In genomic region chr17:32356750-32357149, GRCh38 we compare ENCODE assay signal across 19 cellular contexts. TPM values are rescaled to one million over a fixed set of nuclear protein-coding genes. Genes with fewer than 3 reads are reported as not detected.
DNase-seq lines count a peak whose midpoint lies in the region; ATAC-seq and TF ChIP-seq lines count a peak whose summit lies in the region.
"Had no signal": no experiment of that assay in that cellular context is flagged by ENCODE, and none has a peak within 500 bp of the region (broad histone marks: within the 10 kb centered on the region; RNA-seq: fewer than 3 reads in every experiment).

No MANE protein-coding gene starts in this region.

- H3K79me2 ChIP-seq in OCI-LY7 (ENCODE audit: insufficient read depth, low read depth, low read length): peaks cover 97% of the 10 kb centered on the region

- no peak overlapping the region for H3K4me2 ChIP-seq in OCI-LY7 (ENCODE audit: low read length)

- no peak for TF ChIP-seq EP300 in transverse colon (IDR thresholded peaks at IDR 0.05; ENCODE audit: low read depth)

- no peak for ATAC-seq in CD4-positive, CD25-positive, alpha-beta regulatory T cell (ENCODE audit: low read depth in 2 of 2)
- no peak for ATAC-seq in WTC11
- ATAC-seq in HG02642 (IDR thresholded peaks at IDR 0.05; ENCODE audit: poor library complexity, unreplicated experiment): no peak

- in situ Hi-C loops in transverse colon (cut with MboI; ENCODE audit: low pct_ligation_motif_present in 1 of 4, low pct_unique_long_range_greater_than_20kb in 1 of 4, low sequenced_read_pairs in 3 of 4): no loop called here

- peaks cover 30 to 71% (median 46%) of the 10 kb centered on the region in 4 donors for H3K4me1 Mint-ChIP-seq in CD4-positive, CD25-positive, alpha-beta regulatory T cell
- H3K4me1 Mint-ChIP-seq in CD8-positive, alpha-beta memory T cell: peaks cover 55 to 80% (median 71%) of the 10 kb centered on the region in 3 donors
- peaks cover 31% of the 10 kb centered on the region for H3K4me1 Mint-ChIP-seq in WTC11

- peaks cover 54% of the 10 kb centered on the region for H3K4me1 ChIP-seq in CD4-positive, CD25-positive, alpha-beta regulatory T cell (ENCODE audit: control insufficient read depth, insufficient read depth, low read length, poor library complexity, severe bottlenecking)
- H3K4me1 ChIP-seq in CD8-positive, alpha-beta memory T cell (ENCODE audit: insufficient read depth, low read length): peaks cover 63% of the 10 kb centered on the region
- H3K4me1 ChIP-seq in OCI-LY7 (ENCODE audit: insufficient read depth, low read length, poor library complexity, severe bottlenecking) (peaks cover 34% of the 10 kb centered on the region), transverse colon (peaks cover 35 to 60% (median 44%) of the 10 kb centered on the region in 4 donors)

- POLR2A ChIA-PET in CD8-positive, alpha-beta memory T cell (lab: Charles Lee): no interaction called here
- POLR2A ChIA-PET in WTC11 (lab: Charles Lee) (no interaction called here), OCI-LY7 (lab: Charles Lee) (no interaction called here)

- H3K36me3 ChIP-seq in CD4-positive, CD25-positive, alpha-beta regulatory T cell (ENCODE audit: control insufficient read depth, insufficient read depth, low read length): peaks cover 83% of the 10 kb centered on the region
- peaks cover 51% of the 10 kb centered on the region for H3K36me3 ChIP-seq in CD8-positive, alpha-beta memory T cell (ENCODE audit: insufficient read depth, low read length)
- H3K36me3 ChIP-seq in OCI-LY7 (ENCODE audit: insufficient read depth, low read length) (peaks cover 97% of the 10 kb centered on the region), transverse colon (peaks cover 0 to 71% (median 22%) of the 10 kb centered on the region in 4 donors)

- no peaks in the 10 kb centered on the region for H3K9me3 ChIP-seq in CD4-positive, CD25-positive, alpha-beta regulatory T cell (ENCODE audit: control insufficient read depth in 2 of 2, low read length in 2 of 2)
- H3K9me3 ChIP-seq in CD8-positive, alpha-beta memory T cell (ENCODE audit: low read length): no peaks in the 10 kb centered on the region
- H3K9me3 ChIP-seq in OCI-LY7 (ENCODE audit: low read length) (no peaks in the 10 kb centered on the region), transverse colon (no peaks in the 10 kb centered on the region)

- 79 to 93% methylated on average over 3 to 5 of the region's 5 CpGs for WGBS in transverse colon (ENCODE audit: low coverage in 1 of 2), 2 donors

- DNase-seq in CD4-positive, CD25-positive, alpha-beta regulatory T cell: no peak
- DNase-seq in CD8-positive, alpha-beta memory T cell: no peak
- no peak for DNase-seq in WTC11 (ENCODE audit: low spot score)
- DNase-seq in epithelial cell of esophagus (ENCODE audit: low read depth): peak; percentile 43
- DNase-seq in OCI-LY7 (ENCODE audit: low spot score): no peak
- DNase-seq in NCI-H1436 treated with DMSO at 0.1 percent for 48 hours (lab: John Stamatoyannopoulos, UW): no peak
- no peak for DNase-seq in transverse colon
- DNase-seq: activated CD4-positive, alpha-beta memory T cell treated with anti-CD3 and anti-CD28 coated beads, Interleukin-2, amount 10 ng/mL, durations not matched to agents 7 days and 5 days; activated effector memory CD4-positive, alpha-beta T cell treated with anti-CD3 and anti-CD28 coated beads, Interleukin-2, amount 50 U/mL, for 16 hours; aorta; C1 segment of cervical spinal cord; DMS53; MV-4-11; NCI-H2081; NCI-H446 treated with DMSO at 0.1 percent for 48 hours; NK-92 treated with Interleukin-12 subunit alpha and Interleukin-12 subunit beta, amount 100 ng/mL, for 24 hours; RPMI8226 had no signal

- CTCF ChIA-PET in CD8-positive, alpha-beta memory T cell (lab: Charles Lee): no interaction called here
- CTCF ChIA-PET in WTC11 (lab: Charles Lee): no interaction called here
- CTCF ChIA-PET in OCI-LY7 (lab: Charles Lee; ENCODE audit: unreplicated experiment): no interaction called here

- peak overlapping the region in 3 of 4 donors; percentile 24 to 80 (median 42) for H3K4me3 Mint-ChIP-seq in CD4-positive, CD25-positive, alpha-beta regulatory T cell
- peak overlapping the region in 6 of 7 donors; percentile 12 to 70 (median 34) for H3K4me3 Mint-ChIP-seq in CD8-positive, alpha-beta memory T cell
- H3K4me3 Mint-ChIP-seq in WTC11: no peak overlapping the region
- H3K4me3 Mint-ChIP-seq: activated CD4-positive, alpha-beta memory T cell treated with anti-CD3 and anti-CD28 coated beads, Interleukin-2, amount 10 ng/mL, durations not matched to agents 7 days and 5 days had no signal

- intact Hi-C loops in OCI-LY7 (cut with micrococcal nuclease; ENCODE audit: unreplicated experiment): no loop called here
- intact Hi-C loops in transverse colon (cut with DNase I; ENCODE audit: low total_unique reads): no loop called here

- H3K9me2 ChIP-seq in OCI-LY7 (ENCODE audit: insufficient read depth, low read length): no peaks in the 10 kb centered on the region

- TF ChIP-seq CTCF in WTC11 (IDR thresholded peaks at IDR 0.05): no peak
- no peak for TF ChIP-seq CTCF in epithelial cell of esophagus (IDR thresholded peaks at IDR 0.05; ENCODE audit: insufficient read depth, low read depth, low read length, missing control alignments)
- TF ChIP-seq CTCF in OCI-LY7 (conservative IDR thresholded peaks at IDR 0.05; ENCODE audit: low read length): no peak
- TF ChIP-seq CTCF in transverse colon (IDR thresholded peaks at IDR 0.05): no peak

- no peaks in the 10 kb centered on the region for H3K27me3 Mint-ChIP-seq in CD4-positive, CD25-positive, alpha-beta regulatory T cell
- H3K27me3 Mint-ChIP-seq in CD8-positive, alpha-beta memory T cell: no peaks in the 10 kb centered on the region
- H3K27me3 Mint-ChIP-seq in WTC11 (ENCODE audit: low read depth): no peaks in the 10 kb centered on the region
- H3K27me3 Mint-ChIP-seq: activated CD4-positive, alpha-beta memory T cell treated with anti-CD3 and anti-CD28 coated beads, Interleukin-2, amount 10 ng/mL, durations not matched to agents 7 days and 5 days had no signal

- H2AFZ ChIP-seq in OCI-LY7 (ENCODE audit: low read length): no peak overlapping the region

- no peak for TF ChIP-seq POLR2A in transverse colon (IDR thresholded peaks at IDR 0.05)

- H3K4me3 ChIP-seq in CD4-positive, CD25-positive, alpha-beta regulatory T cell (ENCODE audit: low read depth, low read length): peak overlapping the region; percentile 67
- H3K4me3 ChIP-seq in CD8-positive, alpha-beta memory T cell (ENCODE audit: low read length): no peak overlapping the region
- H3K4me3 ChIP-seq in epithelial cell of esophagus (ENCODE audit: low read length): no peak overlapping the region
- H3K4me3 ChIP-seq in OCI-LY7 (ENCODE audit: low read depth, low read length, poor library complexity, severe bottlenecking): no peak overlapping the region
- no peak overlapping the region for H3K4me3 ChIP-seq in transverse colon

- no peaks in the 10 kb centered on the region for H3K9me3 Mint-ChIP-seq in CD4-positive, CD25-positive, alpha-beta regulatory T cell
- no peaks in the 10 kb centered on the region for H3K9me3 Mint-ChIP-seq in CD8-positive, alpha-beta memory T cell
- no peaks in the 10 kb centered on the region for H3K9me3 Mint-ChIP-seq in WTC11
- H3K9me3 Mint-ChIP-seq: activated CD4-positive, alpha-beta memory T cell treated with anti-CD3 and anti-CD28 coated beads, Interleukin-2, amount 10 ng/mL, durations not matched to agents 7 days and 5 days had no signal

- H3K36me3 Mint-ChIP-seq in CD4-positive, CD25-positive, alpha-beta regulatory T cell: peaks cover 35% of the 10 kb centered on the region
- H3K36me3 Mint-ChIP-seq in CD8-positive, alpha-beta memory T cell: peaks cover 3 to 87% (median 20%) of the 10 kb centered on the region in 3 donors
- peaks cover 72% of the 10 kb centered on the region for H3K36me3 Mint-ChIP-seq in WTC11

- no peak overlapping the region for H3K27ac Mint-ChIP-seq in CD4-positive, CD25-positive, alpha-beta regulatory T cell
- peak overlapping the region in 5 of 8 donors; percentile 23 to 70 (median 63) for H3K27ac Mint-ChIP-seq in CD8-positive, alpha-beta memory T cell
- H3K27ac Mint-ChIP-seq in WTC11: peak overlapping the region; percentile 25; the same call in 1 of the 2 replicates
- H3K27ac Mint-ChIP-seq: activated CD4-positive, alpha-beta memory T cell treated with anti-CD3 and anti-CD28 coated beads, Interleukin-2, amount 10 ng/mL, durations not matched to agents 7 days and 5 days had no signal

- H3K27me3 ChIP-seq in CD4-positive, CD25-positive, alpha-beta regulatory T cell (ENCODE audit: control insufficient read depth, insufficient read depth, low read length): no peaks in the 10 kb centered on the region
- H3K27me3 ChIP-seq in CD8-positive, alpha-beta memory T cell (ENCODE audit: insufficient read depth, low read length, poor library complexity, severe bottlenecking): no peaks in the 10 kb centered on the region
- H3K27me3 ChIP-seq in transverse colon: no peaks in the 10 kb centered on the region

- BruUV-seq in OCI-LY7 (replicated peaks; lab: Mats Ljungman, UMichigan): no TSS peak

- peak overlapping the region; percentile 15 for H3K27ac ChIP-seq in CD4-positive, CD25-positive, alpha-beta regulatory T cell (ENCODE audit: insufficient read depth, low read length, poor library complexity, severe bottlenecking)
- H3K27ac ChIP-seq in CD8-positive, alpha-beta memory T cell (ENCODE audit: low read depth, low read length): no peak overlapping the region
- no peak overlapping the region for H3K27ac ChIP-seq in OCI-LY7 (ENCODE audit: low read depth, low read length, poor library complexity, severe bottlenecking)
- no peak overlapping the region for H3K27ac ChIP-seq in transverse colon
- H3K27ac ChIP-seq: HL-60 had no signal

- peaks cover 61% of the 10 kb centered on the region for H4K20me1 ChIP-seq in OCI-LY7 (ENCODE audit: insufficient read depth, low read length)

TF ChIP-seq in WTC11, 78 proteins besides CTCF, POLR2A, EP300 and RAD21 (continues in another document):
- TF ChIP-seq TP53 (CRISPR knock-in tag; IDR thresholded peaks at IDR 0.05) (no peak), IRF2 (CRISPR knock-in tag; IDR thresholded peaks at IDR 0.05; ENCODE audit: borderline replicate concordance, low read depth) (no peak), CREB1 (CRISPR knock-in tag; IDR thresholded peaks at IDR 0.05) (no peak)

RNA-seq across cellular contexts. Expression of gene ZNF207, which starts 6.8 kb away (rescaled TPM):
- total RNA-seq in CD4-positive, CD25-positive, alpha-beta regulatory T cell: 316 TPM
- 100 to 1,000 TPM; 149 to 187 (median 180) TPM for polyA plus RNA-seq in CD4-positive, CD25-positive, alpha-beta regulatory T cell
- total RNA-seq in CD8-positive, alpha-beta memory T cell: 100 to 1,000 TPM; 198 to 203 TPM
- 147 TPM for polyA plus RNA-seq in CD8-positive, alpha-beta memory T cell
- 188 to 223 TPM (median 201 TPM) in 3 replicates for total RNA-seq in WTC11 (2021)
- 121 and 157 TPM in 2 replicates for total RNA-seq in OCI-LY7 (2014; rRNA removed; shearing (Covaris generic))
- total RNA-seq in OCI-LY7 (2022): 284 and 309 TPM in 2 replicates
- total RNA-seq in transverse colon: 100 to 1,000 TPM in 3 of 4 donors, 10 to 100 TPM in 1; 78.9 to 203 (median 139) TPM

RNA-seq across cellular contexts. Expression of gene C17orf75, which starts 14.8 kb away (rescaled TPM):
- 11.8 TPM for total RNA-seq in CD4-positive, CD25-positive, alpha-beta regulatory T cell
- 10 to 100 TPM in 1 of 4 donors, 1 to 10 TPM in 3; 6.3 to 11.1 (median 9.4) TPM for polyA plus RNA-seq in CD4-positive, CD25-positive, alpha-beta regulatory T cell
- 10 to 100 TPM; 24.7 to 33.4 TPM for total RNA-seq in CD8-positive, alpha-beta memory T cell
- polyA plus RNA-seq in CD8-positive, alpha-beta memory T cell: 12.6 TPM
- total RNA-seq in WTC11 (2021): 35.5 to 49.4 TPM (median 35.5 TPM) in 3 replicates
- total RNA-seq in OCI-LY7 (2014; rRNA removed; shearing (Covaris generic)): 70.9 and 106 TPM in 2 replicates
- 64.8 and 66.1 TPM in 2 replicates for total RNA-seq in OCI-LY7 (2022)
- 10 to 100 TPM in 2 of 4 donors, 1 to 10 TPM in 2; 2.2 to 17.6 (median 9.6) TPM for total RNA-seq in transverse colon

Comparison
In these comparisons a context has a peak if more than half of its experiments do, and no peak if none do; other contexts are left out.
1. H3K27ac Mint-ChIP-seq: peak in CD8-positive, alpha-beta memory T cell (5 of 8) and WTC11 (single experiment); none in CD4-positive, CD25-positive, alpha-beta regulatory T cell (0 of 3).